ENCODE assay signal across 1 cellular context in genomic region chr20:64050261-64051032, GRCh38.
TF ChIP-seq lines count a peak whose summit lies in the region.

No MANE protein-coding gene starts in this region.

TF ChIP-seq in HepG2, 621 proteins besides CTCF, POLR2A, EP300 and RAD21 (continued from another document and continues in another):
- TF ChIP-seq NFAT5 (CRISPR knock-in tag; IDR thresholded peaks at IDR 0.05), result peak; percentile 83
- TF ChIP-seq MBD4 (IDR thresholded peaks at IDR 0.05; ENCODE audit: borderline replicate concordance, low read length), result no peak
- TF ChIP-seq MED13 (CRISPR knock-in tag; IDR thresholded peaks at IDR 0.05), result peak; percentile 80
- peak; percentile 42 for TF ChIP-seq NFYC (CRISPR knock-in tag; IDR thresholded peaks at IDR 0.05)
- TF ChIP-seq KDM4B (CRISPR knock-in tag; IDR thresholded peaks at IDR 0.05), result no peak
- peak; percentile 76 for TF ChIP-seq ZNF350 (CRISPR knock-in tag; IDR thresholded peaks at IDR 0.05; ENCODE audit: borderline replicate concordance, low read depth)
- peak; percentile 10 for TF ChIP-seq ELF3 (CRISPR knock-in tag; IDR thresholded peaks at IDR 0.05)
- TF ChIP-seq MXD1 (CRISPR knock-in tag; IDR thresholded peaks at IDR 0.05), result peak; percentile 12; the same call in 1 of the 2 replicates
- TF ChIP-seq FOXJ3 (CRISPR knock-in tag; IDR thresholded peaks at IDR 0.05; ENCODE audit: borderline replicate concordance), result peak; percentile 80; the same call in 1 of the 2 replicates
- TF ChIP-seq, protein P1, sequence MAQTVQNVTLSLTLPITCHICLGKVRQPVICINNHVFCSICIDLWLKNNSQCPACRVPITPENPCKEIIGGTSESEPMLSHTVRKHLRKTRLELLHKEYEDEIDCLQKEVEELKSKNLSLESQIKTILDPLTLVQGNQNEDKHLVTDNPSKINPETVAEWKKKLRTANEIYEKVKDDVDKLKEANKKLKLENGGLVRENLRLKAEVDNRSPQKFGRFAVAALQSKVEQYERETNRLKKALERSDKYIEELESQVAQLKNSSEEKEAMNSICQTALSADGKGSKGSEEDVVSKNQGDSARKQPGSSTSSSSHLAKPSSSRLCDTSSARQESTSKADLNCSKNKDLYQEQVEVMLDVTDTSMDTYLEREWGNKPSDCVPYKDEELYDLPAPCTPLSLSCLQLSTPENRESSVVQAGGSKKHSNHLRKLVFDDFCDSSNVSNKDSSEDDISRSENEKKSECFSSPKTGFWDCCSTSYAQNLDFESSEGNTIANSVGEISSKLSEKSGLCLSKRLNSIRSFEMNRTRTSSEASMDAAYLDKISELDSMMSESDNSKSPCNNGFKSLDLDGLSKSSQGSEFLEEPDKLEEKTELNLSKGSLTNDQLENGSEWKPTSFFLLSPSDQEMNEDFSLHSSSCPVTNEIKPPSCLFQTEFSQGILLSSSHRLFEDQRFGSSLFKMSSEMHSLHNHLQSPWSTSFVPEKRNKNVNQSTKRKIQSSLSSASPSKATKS (CRISPR knock-in tag; IDR thresholded peaks at IDR 0.05), result no peak
- no peak for TF ChIP-seq KMT2A (CRISPR knock-in tag; IDR thresholded peaks at IDR 0.05)
- peak; percentile 13 for TF ChIP-seq ESRRA (CRISPR knock-in tag; IDR thresholded peaks at IDR 0.05; ENCODE audit: low read depth)
- TF ChIP-seq, protein P2, sequence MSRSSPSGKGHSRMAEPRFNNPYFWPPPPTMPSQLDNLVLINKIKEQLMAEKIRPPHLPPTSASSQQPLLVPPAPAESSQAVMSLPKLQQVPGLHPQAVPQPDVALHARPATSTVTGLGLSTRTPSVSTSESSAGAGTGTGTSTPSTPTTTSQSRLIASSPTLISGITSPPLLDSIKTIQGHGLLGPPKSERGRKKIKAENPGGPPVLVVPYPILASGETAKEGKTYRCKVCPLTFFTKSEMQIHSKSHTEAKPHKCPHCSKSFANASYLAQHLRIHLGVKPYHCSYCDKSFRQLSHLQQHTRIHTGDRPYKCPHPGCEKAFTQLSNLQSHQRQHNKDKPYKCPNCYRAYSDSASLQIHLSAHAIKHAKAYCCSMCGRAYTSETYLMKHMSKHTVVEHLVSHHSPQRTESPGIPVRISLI (CRISPR knock-in tag; IDR thresholded peaks at IDR 0.05; ENCODE audit: borderline replicate concordance), result peak; percentile 11; the same call in 1 of the 2 replicates
- peak; percentile 88 for TF ChIP-seq ZGPAT (CRISPR knock-in tag; IDR thresholded peaks at IDR 0.05)
- peak; percentile 13; the same call in 1 of the 2 replicates for TF ChIP-seq ZKSCAN8 (CRISPR knock-in tag; IDR thresholded peaks at IDR 0.05; ENCODE audit: borderline replicate concordance)
- peak; percentile 72; the same call in 1 of the 2 replicates for TF ChIP-seq ISL2 (CRISPR knock-in tag; IDR thresholded peaks at IDR 0.05)
- no peak for TF ChIP-seq RELA (CRISPR knock-in tag; IDR thresholded peaks at IDR 0.05)
- no peak; the same call in 1 of the 2 replicates for TF ChIP-seq ZNF230 (CRISPR knock-in tag; IDR thresholded peaks at IDR 0.05)
- TF ChIP-seq, protein P3, sequence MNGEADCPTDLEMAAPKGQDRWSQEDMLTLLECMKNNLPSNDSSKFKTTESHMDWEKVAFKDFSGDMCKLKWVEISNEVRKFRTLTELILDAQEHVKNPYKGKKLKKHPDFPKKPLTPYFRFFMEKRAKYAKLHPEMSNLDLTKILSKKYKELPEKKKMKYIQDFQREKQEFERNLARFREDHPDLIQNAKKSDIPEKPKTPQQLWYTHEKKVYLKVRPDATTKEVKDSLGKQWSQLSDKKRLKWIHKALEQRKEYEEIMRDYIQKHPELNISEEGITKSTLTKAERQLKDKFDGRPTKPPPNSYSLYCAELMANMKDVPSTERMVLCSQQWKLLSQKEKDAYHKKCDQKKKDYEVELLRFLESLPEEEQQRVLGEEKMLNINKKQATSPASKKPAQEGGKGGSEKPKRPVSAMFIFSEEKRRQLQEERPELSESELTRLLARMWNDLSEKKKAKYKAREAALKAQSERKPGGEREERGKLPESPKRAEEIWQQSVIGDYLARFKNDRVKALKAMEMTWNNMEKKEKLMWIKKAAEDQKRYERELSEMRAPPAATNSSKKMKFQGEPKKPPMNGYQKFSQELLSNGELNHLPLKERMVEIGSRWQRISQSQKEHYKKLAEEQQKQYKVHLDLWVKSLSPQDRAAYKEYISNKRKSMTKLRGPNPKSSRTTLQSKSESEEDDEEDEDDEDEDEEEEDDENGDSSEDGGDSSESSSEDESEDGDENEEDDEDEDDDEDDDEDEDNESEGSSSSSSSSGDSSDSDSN (CRISPR knock-in tag; IDR thresholded peaks at IDR 0.05), result peak; percentile 82
- peak; percentile 81; the same call in 1 of the 2 replicates for TF ChIP-seq CREB3 (CRISPR knock-in tag; IDR thresholded peaks at IDR 0.05)
- TF ChIP-seq ZSCAN31 (CRISPR knock-in tag; IDR thresholded peaks at IDR 0.05; ENCODE audit: low read depth), result no peak
- TF ChIP-seq TBX2 (CRISPR knock-in tag; IDR thresholded peaks at IDR 0.05; ENCODE audit: borderline replicate concordance), result peak; percentile 76
- peak; percentile 94 for TF ChIP-seq KLF12 (CRISPR knock-in tag; IDR thresholded peaks at IDR 0.05; ENCODE audit: borderline replicate concordance)
- peak; percentile 61 for TF ChIP-seq ARID4A (CRISPR knock-in tag; IDR thresholded peaks at IDR 0.05; ENCODE audit: borderline replicate concordance)
- TF ChIP-seq SCMH1 (CRISPR knock-in tag; IDR thresholded peaks at IDR 0.05; ENCODE audit: borderline replicate concordance), result no peak
- TF ChIP-seq, protein P4, sequence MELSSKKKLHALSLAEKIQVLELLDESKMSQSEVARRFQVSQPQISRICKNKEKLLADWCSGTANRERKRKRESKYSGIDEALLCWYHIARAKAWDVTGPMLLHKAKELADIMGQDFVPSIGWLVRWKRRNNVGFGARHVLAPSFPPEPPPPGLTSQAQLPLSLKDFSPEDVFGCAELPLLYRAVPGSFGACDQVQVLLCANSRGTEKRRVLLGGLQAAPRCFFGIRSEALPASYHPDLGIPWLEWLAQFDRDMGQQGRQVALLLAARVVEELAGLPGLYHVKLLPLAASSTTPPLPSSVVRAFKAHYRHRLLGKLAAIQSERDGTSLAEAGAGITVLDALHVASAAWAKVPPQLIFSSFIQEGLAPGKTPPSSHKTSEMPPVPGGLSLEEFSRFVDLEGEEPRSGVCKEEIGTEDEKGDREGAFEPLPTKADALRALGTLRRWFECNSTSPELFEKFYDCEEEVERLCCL (CRISPR knock-in tag; IDR thresholded peaks at IDR 0.05; ENCODE audit: borderline replicate concordance), result peak; percentile 26; the same call in 1 of the 2 replicates
- no peak for TF ChIP-seq ZNF33A (CRISPR knock-in tag; IDR thresholded peaks at IDR 0.05; ENCODE audit: borderline replicate concordance)
- no peak for TF ChIP-seq ZNF703 (CRISPR knock-in tag; IDR thresholded peaks at IDR 0.05; ENCODE audit: borderline replicate concordance)
- no peak for TF ChIP-seq ZNF776 (CRISPR knock-in tag; IDR thresholded peaks at IDR 0.05)
- TF ChIP-seq, protein P5, sequence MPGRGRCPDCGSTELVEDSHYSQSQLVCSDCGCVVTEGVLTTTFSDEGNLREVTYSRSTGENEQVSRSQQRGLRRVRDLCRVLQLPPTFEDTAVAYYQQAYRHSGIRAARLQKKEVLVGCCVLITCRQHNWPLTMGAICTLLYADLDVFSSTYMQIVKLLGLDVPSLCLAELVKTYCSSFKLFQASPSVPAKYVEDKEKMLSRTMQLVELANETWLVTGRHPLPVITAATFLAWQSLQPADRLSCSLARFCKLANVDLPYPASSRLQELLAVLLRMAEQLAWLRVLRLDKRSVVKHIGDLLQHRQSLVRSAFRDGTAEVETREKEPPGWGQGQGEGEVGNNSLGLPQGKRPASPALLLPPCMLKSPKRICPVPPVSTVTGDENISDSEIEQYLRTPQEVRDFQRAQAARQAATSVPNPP (CRISPR knock-in tag; IDR thresholded peaks at IDR 0.05), result no peak; the same call in 1 of the 2 replicates
- TF ChIP-seq ZNF232 (CRISPR knock-in tag; IDR thresholded peaks at IDR 0.05; ENCODE audit: borderline replicate concordance), result peak; percentile 86
